Comparison of ENCODE assay signal across 28 cellular contexts in genomic region chr9:115810166-115810565, GRCh38.
"Had no signal": no experiment of that assay in that cellular context is flagged by ENCODE, and none has a peak within 500 bp of the region (broad histone marks: within the 10 kb centered on the region; RNA-seq: fewer than 3 reads in every experiment).

No MANE protein-coding gene starts in this region.

- H3K4me3 ChIP-seq: adrenal gland, esophagus squamous epithelium, gastrocnemius medialis, hepatocyte, ovary, upper lobe of left lung, vagina had no signal

- DNase-seq: activated CD4-positive, alpha-beta T cell treated with anti-CD3 and anti-CD28 coated beads for 4 hours; activated CD4-positive, alpha-beta T cell treated with anti-CD3 and anti-CD28 coated beads, Interleukin-2, amount 50 U/mL, for 48 hours; activated CD8-positive, alpha-beta memory T cell treated with anti-CD3 and anti-CD28 coated beads for 24 hours; activated effector memory CD4-positive, alpha-beta T cell treated with anti-CD3 and anti-CD28 coated beads, Interleukin-2, amount 50 U/mL, for 16 hours; activated naive CD4-positive, alpha-beta T cell treated with anti-CD3 and anti-CD28 coated beads for 36 hours; activated naive CD8-positive, alpha-beta T cell treated with anti-CD3 and anti-CD28 coated beads for 36 hours; adrenal gland; aorta; caudate nucleus; endodermal cell; esophagus squamous epithelium; gastrocnemius medialis; islet precursor cell; left colon; midbrain; naive thymus-derived CD4-positive, alpha-beta T cell; ovary; retina; small intestine; stimulated activated CD4-positive, alpha-beta T cell treated with anti-CD3 and anti-CD28 coated beads, Interleukin-4, amount 100 ng/mL, for 4 hours; stimulated activated CD8-positive, alpha-beta memory T cell treated with anti-CD3 and anti-CD28 coated beads, Interleukin-4, amount 100 ng/mL, for 48 hours; stimulated activated naive CD8-positive, alpha-beta T cell treated with anti-CD3 and anti-CD28 coated beads, Interleukin-15, amount 100 ng/mL, for 72 hours; substantia nigra; upper lobe of left lung had no signal

- H3K9me3 ChIP-seq: adrenal gland, esophagus squamous epithelium, gastrocnemius medialis, ovary, upper lobe of left lung, vagina had no signal

- H3K4me2 ChIP-seq: hepatocyte had no signal

- ATAC-seq: gastrocnemius medialis; left colon; naive thymus-derived CD4-positive, alpha-beta T cell; sciatic nerve; stimulated activated memory B cell treated with anti-CD40 and anti-IgM and Interleukin-4, amounts not matched to agents 10 μg/mL and 1 μg/mL and 100 μg/mL, for 72 hours; stimulated activated naive CD8-positive, alpha-beta T cell treated with anti-CD3 and anti-CD28 coated beads, Interleukin-15, amount 100 ng/mL, for 72 hours had no signal

- H3K79me2 ChIP-seq: hepatocyte had no signal

- H3K36me3 ChIP-seq: adrenal gland, esophagus squamous epithelium, gastrocnemius medialis, ovary, upper lobe of left lung, vagina had no signal

- FAIRE-seq: small intestine had no signal

- H2AFZ ChIP-seq: hepatocyte had no signal

- H3K4me1 ChIP-seq: adrenal gland, esophagus squamous epithelium, gastrocnemius medialis, upper lobe of left lung, vagina had no signal

- H3K27me3 ChIP-seq: adrenal gland, esophagus squamous epithelium, gastrocnemius medialis, hepatocyte, ovary, upper lobe of left lung, vagina had no signal

- H3K27ac ChIP-seq: adrenal gland, esophagus squamous epithelium, gastrocnemius medialis, hepatocyte, ovary, upper lobe of left lung, vagina had no signal
